ENCODE assay signal across 1 cellular context in the genomic region with DNA sequence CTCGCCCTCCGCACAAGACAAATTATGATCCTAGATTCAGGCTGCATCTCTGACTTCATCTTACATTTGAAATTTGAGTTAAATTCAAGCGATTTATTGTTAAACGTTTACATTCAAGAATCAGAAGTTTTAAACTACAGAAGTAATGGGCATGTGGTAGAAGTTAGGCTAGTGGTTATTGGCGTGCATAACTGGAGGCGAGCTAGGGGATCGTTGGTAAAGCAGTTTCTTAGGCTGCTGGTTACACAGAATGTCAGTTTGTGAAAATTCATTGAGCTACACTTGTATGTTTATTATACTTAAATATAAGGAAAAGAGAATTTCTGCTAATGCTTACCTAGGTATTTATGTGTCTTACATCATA.
TF ChIP-seq lines count a peak whose summit lies in the region.

No MANE protein-coding gene starts in this region.

TF ChIP-seq in HCT116, 20 proteins besides CTCF, POLR2A, EP300 and RAD21:
- no peak for TF ChIP-seq ZNF274 (IDR thresholded peaks at IDR 0.05; ENCODE audit: low read depth, low read length)
- no peak for TF ChIP-seq CBX3 (IDR thresholded peaks at IDR 0.05; ENCODE audit: low read depth)
